22 cellular contexts compared by ENCODE assay signal in genomic region chr7:44566680-44567079, GRCh38. TPM values are rescaled to one million over a fixed set of nuclear protein-coding genes. Genes with fewer than 3 reads are reported as not detected.
DNase-seq lines count a peak whose midpoint lies in the region; ATAC-seq and TF ChIP-seq lines count a peak whose summit lies in the region.
"Had no signal": no experiment of that assay in that cellular context is flagged by ENCODE, and none has a peak within 500 bp of the region (broad histone marks: within the 10 kb centered on the region; RNA-seq: fewer than 3 reads in every experiment).

No MANE protein-coding gene starts in this region.

- no peaks in the 10 kb centered on the region for H3K9me3 ChIP-seq in T-helper 17 cell (ENCODE audit: control insufficient read depth, low read length, poor library complexity, severe bottlenecking)
- H3K9me3 ChIP-seq: Caco-2, HAP-1 had no signal

- peaks cover 6% of the 10 kb centered on the region for H3K4me1 Mint-ChIP-seq in stimulated activated naive CD8-positive, alpha-beta T cell treated with anti-CD3 and anti-CD28 coated beads, Interleukin-15, Interleukin-2, amounts not matched to agents 100 ng/mL and 50 ng/mL, for 24 hours (ENCODE audit: low read depth)
- H3K4me1 Mint-ChIP-seq in T-helper 17 cell, result peaks cover 8% of the 10 kb centered on the region
- peaks cover 15% of the 10 kb centered on the region for H3K4me1 Mint-ChIP-seq in glutamatergic neuron (ENCODE audit: low read depth, unreplicated experiment)
- peaks cover 30% of the 10 kb centered on the region for H3K4me1 Mint-ChIP-seq in stimulated activated effector memory CD8-positive, alpha-beta T cell treated with anti-CD3 and anti-CD28 coated beads, Interleukin-12 subunit alpha, Interleukin-12 subunit beta, amount 100 ng/mL, for 72 hours

- no peak for TF ChIP-seq CTCF in glutamatergic neuron (IDR thresholded peaks at IDR 0.05; ENCODE audit: partially characterized antibody, unreplicated experiment)

- H3K27me3 Mint-ChIP-seq in stimulated activated naive CD8-positive, alpha-beta T cell treated with anti-CD3 and anti-CD28 coated beads, Interleukin-15, Interleukin-2, amounts not matched to agents 100 ng/mL and 50 ng/mL, for 24 hours, result no peaks in the 10 kb centered on the region
- H3K27me3 Mint-ChIP-seq in T-helper 17 cell (no peaks in the 10 kb centered on the region), glutamatergic neuron (ENCODE audit: unreplicated experiment) (peaks cover 2% of the 10 kb centered on the region)
- H3K27me3 Mint-ChIP-seq: CD4-positive, alpha-beta T cell had no signal

- no peak for DNase-seq in stimulated activated naive CD8-positive, alpha-beta T cell treated with anti-CD3 and anti-CD28 coated beads, Interleukin-15, Interleukin-2, amounts not matched to agents 100 U/mL and 50 U/mL, for 24 hours
- DNase-seq in T-helper 17 cell, result no peak
- DNase-seq in glutamatergic neuron, result no peak
- DNase-seq in stimulated activated effector memory CD8-positive, alpha-beta T cell treated with anti-CD3 and anti-CD28 coated beads, Interleukin-12 subunit alpha, Interleukin-12 subunit beta, amount 100 ng/mL, for 72 hours (ENCODE audit: low spot score in 2 of 2), result no peak
- DNase-seq in NCI-H446 treated with DMSO at 0.1 percent for 48 hours (lab: John Stamatoyannopoulos, UW), result no peak
- DNase-seq in stimulated activated CD4-positive, alpha-beta T cell treated with anti-CD3 and anti-CD28 coated beads, Interleukin-12 subunit alpha, Interleukin-12 subunit beta, amount 100 ng/mL, for 4 hours, result no peak
- DNase-seq: Caco-2; CD4-positive, alpha-beta T cell; DMS 273 treated with DMSO at 0.1 percent for 48 hours; DMS79 treated with DMSO at 0.1 percent for 48 hours; GM23248; NCI-H1092 treated with DMSO at 0.1 percent for 48 hours; NCI-H1436 treated with DMSO at 0.1 percent for 48 hours; NCI-H1930; NCI-H2227 treated with DMSO at 0.1 percent for 48 hours; NCI-H510A treated with DMSO at 0.1 percent for 48 hours; NCI-H774 had no signal

- H3K27ac Mint-ChIP-seq in stimulated activated naive CD8-positive, alpha-beta T cell treated with anti-CD3 and anti-CD28 coated beads, Interleukin-15, Interleukin-2, amounts not matched to agents 100 ng/mL and 50 ng/mL, for 24 hours, result peak overlapping the region; percentile 17
- H3K27ac Mint-ChIP-seq in T-helper 17 cell (peak overlapping the region; percentile 61), glutamatergic neuron (ENCODE audit: unreplicated experiment) (peak overlapping the region; percentile 59)
- H3K27ac Mint-ChIP-seq in stimulated activated effector memory CD8-positive, alpha-beta T cell treated with anti-CD3 and anti-CD28 coated beads, Interleukin-12 subunit alpha, Interleukin-12 subunit beta, amount 100 ng/mL, for 72 hours, result peak overlapping the region; percentile 59

- no peak for ATAC-seq in stimulated activated naive CD8-positive, alpha-beta T cell treated with anti-CD3 and anti-CD28 coated beads, Interleukin-15, Interleukin-2, amounts not matched to agents 100 U/mL and 50 U/mL, for 24 hours
- ATAC-seq in T-helper 17 cell (no peak), GM18909 (IDR thresholded peaks at IDR 0.05; ENCODE audit: poor library complexity, unreplicated experiment) (no peak)
- no peak for ATAC-seq in stimulated activated effector memory CD8-positive, alpha-beta T cell treated with anti-CD3 and anti-CD28 coated beads, Interleukin-12 subunit alpha, Interleukin-12 subunit beta, amount 100 ng/mL, for 72 hours
- ATAC-seq: Panc1 had no signal

- H3K4me3 Mint-ChIP-seq in stimulated activated naive CD8-positive, alpha-beta T cell treated with anti-CD3 and anti-CD28 coated beads, Interleukin-15, Interleukin-2, amounts not matched to agents 100 ng/mL and 50 ng/mL, for 24 hours, result no peak overlapping the region
- H3K4me3 Mint-ChIP-seq in T-helper 17 cell, result no peak overlapping the region
- no peak overlapping the region for H3K4me3 Mint-ChIP-seq in glutamatergic neuron (ENCODE audit: unreplicated experiment)
- H3K4me3 Mint-ChIP-seq in stimulated activated effector memory CD8-positive, alpha-beta T cell treated with anti-CD3 and anti-CD28 coated beads, Interleukin-12 subunit alpha, Interleukin-12 subunit beta, amount 100 ng/mL, for 72 hours, result no peak overlapping the region
- H3K4me3 Mint-ChIP-seq: CD4-positive, alpha-beta T cell had no signal

- H3K9me3 Mint-ChIP-seq in stimulated activated naive CD8-positive, alpha-beta T cell treated with anti-CD3 and anti-CD28 coated beads, Interleukin-15, Interleukin-2, amounts not matched to agents 100 ng/mL and 50 ng/mL, for 24 hours, result no peaks in the 10 kb centered on the region
- H3K9me3 Mint-ChIP-seq in glutamatergic neuron (ENCODE audit: unreplicated experiment), result no peaks in the 10 kb centered on the region
- H3K9me3 Mint-ChIP-seq in stimulated activated effector memory CD8-positive, alpha-beta T cell treated with anti-CD3 and anti-CD28 coated beads, Interleukin-12 subunit alpha, Interleukin-12 subunit beta, amount 100 ng/mL, for 72 hours, result no peaks in the 10 kb centered on the region
- H3K9me3 Mint-ChIP-seq: CD4-positive, alpha-beta T cell had no signal

- peaks cover 69% of the 10 kb centered on the region for H3K36me3 Mint-ChIP-seq in stimulated activated naive CD8-positive, alpha-beta T cell treated with anti-CD3 and anti-CD28 coated beads, Interleukin-15, Interleukin-2, amounts not matched to agents 100 ng/mL and 50 ng/mL, for 24 hours (ENCODE audit: low read depth)
- H3K36me3 Mint-ChIP-seq in T-helper 17 cell (ENCODE audit: low read depth) (peaks cover 10% of the 10 kb centered on the region), glutamatergic neuron (ENCODE audit: unreplicated experiment) (peaks cover 8% of the 10 kb centered on the region)
- peaks cover 88% of the 10 kb centered on the region for H3K36me3 Mint-ChIP-seq in stimulated activated effector memory CD8-positive, alpha-beta T cell treated with anti-CD3 and anti-CD28 coated beads, Interleukin-12 subunit alpha, Interleukin-12 subunit beta, amount 100 ng/mL, for 72 hours

RNA-seq across cellular contexts. Expression of gene DDX56, which starts 7.0 kb away (rescaled TPM):
- total RNA-seq in T-helper 17 cell (100 to 1,000 TPM in 1 of 2 donors, 10 to 100 TPM in 1; 95.7 to 101 TPM), glutamatergic neuron (ENCODE audit: unreplicated experiment) (84.3 TPM)

RNA-seq across cellular contexts. Expression of gene TMED4, which starts 15.4 kb away (rescaled TPM):
- total RNA-seq in T-helper 17 cell, result 100 to 1,000 TPM in 1 of 2 donors, 10 to 100 TPM in 1; 99.2 to 112 TPM
- 90.7 TPM for total RNA-seq in glutamatergic neuron (ENCODE audit: unreplicated experiment)

RNA-seq across cellular contexts. Expression of gene NPC1L1, which starts 25.6 kb away (rescaled TPM):
- under 1 TPM in 1 of 2 donors, not detected in 1; 0.08 TPM for total RNA-seq in T-helper 17 cell
- not detected for total RNA-seq in glutamatergic neuron (ENCODE audit: unreplicated experiment)
- total RNA-seq: GM23248, HT1080 had no signal

RNA-seq across cellular contexts. Expression of gene OGDH, which starts 39.7 kb away (rescaled TPM):
- total RNA-seq in T-helper 17 cell, result 100 to 1,000 TPM; 130 to 134 TPM
- 102 TPM for total RNA-seq in glutamatergic neuron (ENCODE audit: unreplicated experiment)
